In the genomic region with DNA sequence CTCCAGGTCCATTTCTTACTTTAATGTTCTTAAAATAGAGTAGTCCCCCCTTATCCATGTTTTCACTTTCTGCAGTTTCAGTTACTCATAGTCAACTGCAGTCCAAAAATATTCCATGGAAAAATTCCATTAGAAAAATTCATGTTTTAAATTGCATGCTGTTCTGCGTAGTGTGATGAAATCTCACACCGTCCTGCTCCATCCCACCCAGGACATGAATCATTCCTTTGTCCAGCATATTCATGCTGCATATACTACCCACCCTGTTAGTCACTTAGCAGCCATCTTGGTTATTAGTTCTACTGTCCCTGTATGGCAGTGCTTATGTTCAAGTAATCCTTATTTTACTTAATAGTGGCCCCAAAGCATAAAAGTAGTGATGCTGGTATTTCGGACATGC, we compare ENCODE assay signal across 15 cellular contexts. TPM values are rescaled to one million over a fixed set of nuclear protein-coding genes. Genes with fewer than 3 reads are reported as not detected.
A peak's percentile ranks its signal among the peaks of the same experiment; 100 is the strongest.
DNase-seq lines count a peak whose midpoint lies in the region; ATAC-seq and TF ChIP-seq lines count a peak whose summit lies in the region.
"Had no signal": no experiment of that assay in that cellular context is flagged by ENCODE, and none has a peak within 500 bp of the region (broad histone marks: within the 10 kb centered on the region; RNA-seq: fewer than 3 reads in every experiment).

No MANE protein-coding gene starts in this region.

- TF ChIP-seq POLR2A in lower leg skin (IDR thresholded peaks at IDR 0.05) = no peak

- H3K9me3 Mint-ChIP-seq in chondrocyte (ENCODE audit: low read depth) = peaks cover 7% of the 10 kb centered on the region

- H3K27me3 ChIP-seq in MG63 (no peaks in the 10 kb centered on the region), mesenchymal stem cell (ENCODE audit: control insufficient read depth in 1 of 2, insufficient read depth in 1 of 2, low read length in 2 of 2) (no peaks in the 10 kb centered on the region)

- H3K27me3 Mint-ChIP-seq in chondrocyte (ENCODE audit: low read depth) = no peaks in the 10 kb centered on the region

- H3K4me3 Mint-ChIP-seq in chondrocyte (ENCODE audit: unreplicated experiment) = no peak overlapping the region

- ATAC-seq in GM18867 (IDR thresholded peaks at IDR 0.05; ENCODE audit: unreplicated experiment) (no peak), GM18870 (IDR thresholded peaks at IDR 0.05; ENCODE audit: unreplicated experiment) (no peak)

- H3K27ac Mint-ChIP-seq in chondrocyte (ENCODE audit: unreplicated experiment) = peak overlapping the region; percentile 80

- H2AFZ ChIP-seq in mesenchymal stem cell (ENCODE audit: low read depth, low read length) = no peak overlapping the region

- H2BK120ac ChIP-seq in mesenchymal stem cell (ENCODE audit: low read depth, low read length) = no peak overlapping the region

- no peak overlapping the region for H3K27ac ChIP-seq in mesenchymal stem cell (ENCODE audit: low read length, poor library complexity, severe bottlenecking)
- H3K27ac ChIP-seq: spleen had no signal

- H3K4me1 Mint-ChIP-seq in chondrocyte (ENCODE audit: low read depth) = peaks cover 57% of the 10 kb centered on the region

- POLR2A ChIA-PET in AG04449 (lab: Yijun Ruan, JAX) = no interaction called here

- H3K4ac ChIP-seq in mesenchymal stem cell (ENCODE audit: low read depth in 1 of 2, low read length in 2 of 2) = no peak overlapping the region

- H3K23ac ChIP-seq in mesenchymal stem cell (ENCODE audit: low read length in 2 of 2) = no peak overlapping the region

- CTCF ChIA-PET in AG04449 (lab: Yijun Ruan, JAX) = no interaction called here

- H3K36me3 ChIP-seq in MG63 = no peaks in the 10 kb centered on the region
- no peaks in the 10 kb centered on the region for H3K36me3 ChIP-seq in mesenchymal stem cell (ENCODE audit: control insufficient read depth in 1 of 2, insufficient read depth in 2 of 2, low read depth in 1 of 2, low read length in 2 of 2)
- H3K36me3 ChIP-seq: spleen had no signal

- H2AK5ac ChIP-seq in mesenchymal stem cell (ENCODE audit: low read length, severe bottlenecking) = no peak overlapping the region

- no peaks in the 10 kb centered on the region for H3K36me3 Mint-ChIP-seq in chondrocyte (ENCODE audit: low read depth)

- H3K4me2 ChIP-seq in mesenchymal stem cell (ENCODE audit: low read length, poor library complexity, severe bottlenecking) = no peak overlapping the region

- no peak overlapping the region for H2BK15ac ChIP-seq in mesenchymal stem cell (ENCODE audit: low read depth, poor library complexity, severe bottlenecking)

- H3K4me1 ChIP-seq in mesenchymal stem cell (ENCODE audit: control insufficient read depth, insufficient read depth, low read depth, low read length) = no peaks in the 10 kb centered on the region

- H3K14ac ChIP-seq in mesenchymal stem cell (ENCODE audit: low read length in 2 of 2) = no peak overlapping the region

- H3K18ac ChIP-seq in mesenchymal stem cell (ENCODE audit: low read depth in 1 of 2, low read length in 2 of 2) = no peak overlapping the region

- DNase-seq in AG04449 (ENCODE audit: low read depth, low spot score) (peak; percentile 84), MG63 (peak; percentile 33), chondrocyte (ENCODE audit: low spot score) (no peak), mesenchymal stem cell (peak; percentile 49), AML-193 (lab: John Stamatoyannopoulos, UW) (no peak), lower leg skin (ENCODE audit: low spot score in 2 of 2) (no peak)
- DNase-seq: activated CD8-positive, alpha-beta memory T cell treated with anti-CD3 and anti-CD28 coated beads for 24 hours; activated gamma-delta T cell treated with Interleukin-2 at 50 U/mL for 16 hours; DMS 273 treated with DMSO at 0.1 percent for 48 hours; mesendoderm; NCI-H1048; nucleus accumbens; spleen had no signal

- TF ChIP-seq CTCF in AG04449 (IDR thresholded peaks at IDR 0.05; ENCODE audit: insufficient read depth, low read length, missing control alignments) = no peak
- no peak for TF ChIP-seq CTCF in chondrocyte (IDR thresholded peaks at IDR 0.05)
- no peak for TF ChIP-seq CTCF in lower leg skin (IDR thresholded peaks at IDR 0.05)

- H2BK12ac ChIP-seq in mesenchymal stem cell (ENCODE audit: low read length in 2 of 2) = no peak overlapping the region

- no peak overlapping the region for H2BK5ac ChIP-seq in mesenchymal stem cell (ENCODE audit: low read depth, low read length, poor library complexity, severe bottlenecking)

- 50% methylated on average over 3 of the region's 3 CpGs for WGBS in mesenchymal stem cell
- WGBS in lower leg skin, 2 donors = 60 to 66% methylated on average over 3 of the region's 3 CpGs

- H3K9me3 ChIP-seq in MG63 = no peaks in the 10 kb centered on the region
- no peaks in the 10 kb centered on the region for H3K9me3 ChIP-seq in mesenchymal stem cell (ENCODE audit: control insufficient read depth, low read length)
- H3K9me3 ChIP-seq: spleen had no signal

- peak overlapping the region; percentile 63 for H3K9ac ChIP-seq in mesenchymal stem cell (ENCODE audit: low read length)

- no peak overlapping the region for H4K8ac ChIP-seq in mesenchymal stem cell (ENCODE audit: low read length)

- H3K79me1 ChIP-seq in mesenchymal stem cell (replicated peaks; ENCODE audit: low read length, poor library complexity, severe bottlenecking) = peaks cover 1% of the 10 kb centered on the region

- intact Hi-C loops in lower leg skin (cut with DNase I; ENCODE audit: low total_unique reads) = no loop called here

- no peak overlapping the region for H4K91ac ChIP-seq in mesenchymal stem cell (ENCODE audit: low read length)

- no peak overlapping the region for H3K4me3 ChIP-seq in AG04449 (ENCODE audit: low read depth, low read length)
- no peak overlapping the region for H3K4me3 ChIP-seq in MG63
- peak overlapping the region in 1 of 2 experiments; percentile 9 for H3K4me3 ChIP-seq in mesenchymal stem cell (ENCODE audit: insufficient read depth in 1 of 2, low read depth in 1 of 2, low read length in 2 of 2)
- H3K4me3 ChIP-seq in lower leg skin (ENCODE audit: low read depth, poor library complexity, severe bottlenecking) = no peak overlapping the region
- H3K4me3 ChIP-seq: spleen had no signal

RNA-seq across cellular contexts. Expression of gene PDLIM5, which starts 5.4 kb away (rescaled TPM):
- total RNA-seq in MG63 (2014; rRNA removed; shearing (Covaris generic); ENCODE audit: low replicate concordance) = 19.4 and 21.1 TPM in 2 replicates
- total RNA-seq in chondrocyte (268 to 329 TPM (median 317 TPM) in 3 replicates), lower leg skin (10 to 100 TPM; 65.8 to 81.4 (median 72.0) TPM)
- polyA plus RNA-seq in mesenchymal stem cell (2013, experiment 1 of 2) = 93.5 TPM
- polyA plus RNA-seq in mesenchymal stem cell (2013, experiment 2 of 2) = 92.0 TPM

Comparison
In these comparisons a context has a peak if more than half of its experiments do, and no peak if none do; other contexts are left out.
1. DNase-seq: peak in AG04449 (single experiment), MG63 (single experiment) and mesenchymal stem cell (single experiment); none in chondrocyte (single experiment), AML-193 (0 of 2) and lower leg skin (0 of 2).